Comparison of ENCODE assay signal across 9 cellular contexts in genomic region chr2:237600205-237600846, GRCh38. TPM values are rescaled to one million over a fixed set of nuclear protein-coding genes. Genes with fewer than 3 reads are reported as not detected.
A peak's percentile ranks its signal among the peaks of the same experiment; 100 is the strongest.
DNase-seq lines count a peak whose midpoint lies in the region; ATAC-seq and TF ChIP-seq lines count a peak whose summit lies in the region.
"Had no signal": no experiment of that assay in that cellular context is flagged by ENCODE, and none has a peak within 500 bp of the region (broad histone marks: within the 10 kb centered on the region; RNA-seq: fewer than 3 reads in every experiment).

No MANE protein-coding gene starts in this region.

- no peaks in the 10 kb centered on the region for H3K9me3 ChIP-seq in stomach

- H3K4me3 ChIP-seq in HFF-Myc (replicated peaks; ENCODE audit: low read depth, low read length), result no peak overlapping the region
- no peak overlapping the region for H3K4me3 ChIP-seq in brain microvascular endothelial cell (ENCODE audit: low read depth, low read length)
- H3K4me3 ChIP-seq in kidney epithelial cell (ENCODE audit: low read depth, low read length), result no peak overlapping the region
- peak overlapping the region in 3 of 4 donors; percentile 11 to 26 (median 20) for H3K4me3 ChIP-seq in stomach

- TF ChIP-seq POLR2A in stomach (IDR thresholded peaks at IDR 0.05) (no peak), erythroblast (IDR thresholded peaks at IDR 0.05; ENCODE audit: low read length) (no peak)

- ATAC-seq in HG02981 (IDR thresholded peaks at IDR 0.05; ENCODE audit: unreplicated experiment), result no peak

- H3K36me3 ChIP-seq in brain microvascular endothelial cell (replicated peaks) (no peaks in the 10 kb centered on the region), kidney epithelial cell (ENCODE audit: control insufficient read depth, insufficient read depth, low read length) (no peaks in the 10 kb centered on the region), stomach (no peaks in the 10 kb centered on the region)

- H3K4me1 ChIP-seq in stomach, result peaks cover 15 to 53% (median 39%) of the 10 kb centered on the region in 4 donors

- H3K27me3 ChIP-seq in brain microvascular endothelial cell (replicated peaks) (no peaks in the 10 kb centered on the region), kidney epithelial cell (ENCODE audit: control insufficient read depth, insufficient read depth, low read length) (no peaks in the 10 kb centered on the region), stomach (no peaks in the 10 kb centered on the region)

- WGBS in stomach, 5 donors, result 19 to 33% (median 22%) methylated on average over 15 to 16 of the region's 16 CpGs

- intact Hi-C loops in stomach (cut with DNase I; ENCODE audit: low total_unique reads), result no loop called here

- no peak for TF ChIP-seq EP300 in stomach (IDR thresholded peaks at IDR 0.05)

- no peak overlapping the region for H3K27ac ChIP-seq in brain microvascular endothelial cell
- H3K27ac ChIP-seq in stomach, result peak overlapping the region; percentile 17 to 88 (median 79)

- TF ChIP-seq CTCF in HFF-Myc (IDR thresholded peaks at IDR 0.05; ENCODE audit: low read depth, low read length, missing control alignments), result peak; percentile 20
- TF ChIP-seq CTCF in brain microvascular endothelial cell (IDR thresholded peaks at IDR 0.05; ENCODE audit: low read depth, low read length, missing control alignments), result peak; percentile 41
- peak; percentile 15 for TF ChIP-seq CTCF in kidney epithelial cell (IDR thresholded peaks at IDR 0.05; ENCODE audit: insufficient read depth, low read length, poor library complexity, severe bottlenecking)
- peak in 1 of 7 experiments; percentile 27 for TF ChIP-seq CTCF in stomach (IDR thresholded peaks at IDR 0.05)

- in situ Hi-C loops in brain microvascular endothelial cell (cut with HindIII; ENCODE audit: low pct_ligation_motif_present, low sequenced_read_pairs), result no loop called here

- no peak for DNase-seq in HFF-Myc (ENCODE audit: extremely low read depth, low read depth)
- peak; percentile 45 for DNase-seq in brain microvascular endothelial cell
- no peak for DNase-seq in kidney epithelial cell (ENCODE audit: low read depth)
- peak; percentile 55 for DNase-seq in stomach
- DNase-seq in KG1 (lab: John Stamatoyannopoulos, UW), result no peak
- no peak for DNase-seq in erythroblast (lab: John Stamatoyannopoulos, UW)
- DNase-seq in globus pallidus (ENCODE audit: low spot score), result no peak

RNA-seq across cellular contexts. Expression of gene RAB17, which starts 9.8 kb away (rescaled TPM):
- total RNA-seq in kidney epithelial cell (10.7 and 12.1 TPM in 2 replicates), stomach (100 to 1,000 TPM in 2 of 5 donors, 10 to 100 TPM in 2, 1 to 10 TPM in 1; 8.8 to 187 (median 25.6) TPM)
- 10 to 100 TPM; 38.8 to 83.8 (median 62.9) TPM for polyA plus RNA-seq in stomach
- polyA plus RNA-seq: neural cell had no signal

RNA-seq across cellular contexts. Expression of gene LRRFIP1, which starts 27.1 kb away (rescaled TPM):
- total RNA-seq in kidney epithelial cell (89.0 and 97.5 TPM in 2 replicates), stomach (100 to 1,000 TPM; 126 to 201 (median 152) TPM)
- 10 to 100 TPM; 31.6 to 43.7 (median 40.6) TPM for polyA plus RNA-seq in stomach

RNA-seq across cellular contexts. Expression of gene PRLH, which starts 34.0 kb away (rescaled TPM):
- total RNA-seq in kidney epithelial cell, result not detected in 2 replicates
- total RNA-seq in stomach, result not detected
- polyA plus RNA-seq in stomach, result not detected
- polyA plus RNA-seq: neural cell had no signal

Comparison
In these comparisons a context has a peak if more than half of its experiments do, and no peak if none do; other contexts are left out.
1. DNase-seq: peak in brain microvascular endothelial cell (single experiment) and stomach (single experiment); none in HFF-Myc (single experiment), kidney epithelial cell (single experiment), KG1 (single experiment), erythroblast (0 of 2) and globus pallidus (single experiment).
2. H3K4me3 ChIP-seq: peak in stomach (3 of 4); none in HFF-Myc (single experiment), brain microvascular endothelial cell (single experiment) and kidney epithelial cell (single experiment).